8 cellular contexts compared by ENCODE assay signal in the genomic region with DNA sequence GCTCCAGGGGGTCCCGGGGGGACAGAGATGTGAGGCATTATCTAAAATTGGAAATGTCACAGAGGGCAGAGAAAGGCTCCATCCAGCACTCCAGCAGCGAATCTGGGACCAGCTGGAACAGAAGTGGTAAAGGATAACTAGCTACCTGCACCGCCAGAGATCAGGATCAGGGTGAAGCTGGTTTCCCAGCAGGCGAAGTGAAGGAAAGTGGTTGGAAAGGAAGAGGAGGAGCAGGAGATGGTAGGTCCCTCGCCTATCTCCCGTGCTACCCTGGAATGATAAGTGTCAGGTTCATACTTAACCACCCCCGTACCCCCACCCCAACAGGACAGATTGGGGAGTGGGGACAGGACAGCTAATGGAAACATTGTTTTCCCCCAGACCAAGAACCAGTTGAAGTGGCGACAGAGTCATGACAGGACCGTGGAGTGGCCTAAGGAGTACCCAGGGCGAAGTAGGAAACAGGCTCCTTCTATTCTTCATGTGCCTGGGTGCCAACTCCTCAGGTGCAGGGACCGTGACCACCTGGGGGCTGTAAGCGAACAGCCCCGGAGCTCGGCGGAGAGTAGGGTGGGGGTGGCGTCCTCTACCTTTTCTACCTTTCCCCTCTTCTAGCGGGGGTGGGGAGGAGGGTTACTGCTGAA. TPM values are rescaled to one million over a fixed set of nuclear protein-coding genes. Genes with fewer than 3 reads are reported as not detected.
DNase-seq lines count a peak whose midpoint lies in the region; ATAC-seq and TF ChIP-seq lines count a peak whose summit lies in the region.

No MANE protein-coding gene starts in this region.

- peak overlapping the region; percentile 86 to 89 for H3K27ac ChIP-seq in right atrium auricular region
- H3K27ac ChIP-seq in skin epidermis, result peak overlapping the region in 20 of 21 experiments; percentile 36 to 97 (median 92)

- no peak for DNase-seq in HFFc6
- DNase-seq in WTC11 (ENCODE audit: low spot score), result no peak
- DNase-seq in right atrium auricular region (ENCODE audit: low spot score), result no peak
- no peak for DNase-seq in GM03348 (ENCODE audit: low spot score)
- DNase-seq in dermis blood vessel endothelial cell, result no peak
- no peak for DNase-seq in epidermal melanocyte (ENCODE audit: insufficient read length, low spot score)

- H3K9me3 ChIP-seq in right atrium auricular region, result no peaks in the 10 kb centered on the region

- peak overlapping the region; percentile 77 to 93 for H3K4me3 ChIP-seq in right atrium auricular region
- H3K4me3 ChIP-seq in skin epidermis, result peak overlapping the region; percentile 43 to 93 (median 72)

- H3K27me3 Mint-ChIP-seq in HFFc6 (ENCODE audit: insufficient read depth) (peaks cover 3% of the 10 kb centered on the region), WTC11 (ENCODE audit: low read depth) (no peaks in the 10 kb centered on the region)

- CTCF ChIA-PET in WTC11 (lab: Charles Lee), result interaction anchor here (1.1 to 2.5 kb wide), 13 partner anchors 8 to 205 kb away, joined by 3 to 41 read pairs (median 6); a partner anchor contains a TSS

- peak overlapping the region; percentile 98 for H3K27ac Mint-ChIP-seq in HFFc6
- H3K27ac Mint-ChIP-seq in WTC11, result peak overlapping the region; percentile 100; the same call in 1 of the 2 replicates

- TF ChIP-seq CTCF in HFFc6 (IDR thresholded peaks at IDR 0.05) (no peak), WTC11 (IDR thresholded peaks at IDR 0.05) (no peak), right atrium auricular region (IDR thresholded peaks at IDR 0.05) (no peak)

- H3K36me3 Mint-ChIP-seq in HFFc6 (ENCODE audit: low read depth) (peaks cover 26% of the 10 kb centered on the region), WTC11 (peaks cover 34% of the 10 kb centered on the region)

- H3K36me3 ChIP-seq in right atrium auricular region, result peaks cover 43% of the 10 kb centered on the region

- peaks cover 3 to 32% of the 10 kb centered on the region in 2 donors for H3K4me1 ChIP-seq in right atrium auricular region

- POLR2A ChIA-PET in WTC11 (lab: Charles Lee), result interaction anchor here (0.9 to 1.7 kb wide), 7 partner anchors 10 to 137 kb away, joined by 3 to 9 read pairs (median 3); a partner anchor contains a TSS

- H3K4me3 Mint-ChIP-seq in HFFc6 (peak overlapping the region; percentile 99), WTC11 (peak overlapping the region; percentile 97)

- H3K4me1 Mint-ChIP-seq in HFFc6 (ENCODE audit: low read depth) (peaks cover 47% of the 10 kb centered on the region), WTC11 (peaks cover 20% of the 10 kb centered on the region)

- H3K9me3 Mint-ChIP-seq in HFFc6, result no peaks in the 10 kb centered on the region; the same call in 1 of the 2 replicates
- no peaks in the 10 kb centered on the region for H3K9me3 Mint-ChIP-seq in WTC11

- no peaks in the 10 kb centered on the region for H3K27me3 ChIP-seq in right atrium auricular region

- ATAC-seq in WTC11 (peak; percentile 4), HG03135 (IDR thresholded peaks at IDR 0.05; ENCODE audit: unreplicated experiment) (no peak)

TF ChIP-seq in WTC11, 78 proteins besides CTCF, POLR2A, EP300 and RAD21:
- TF ChIP-seq, protein P1, sequence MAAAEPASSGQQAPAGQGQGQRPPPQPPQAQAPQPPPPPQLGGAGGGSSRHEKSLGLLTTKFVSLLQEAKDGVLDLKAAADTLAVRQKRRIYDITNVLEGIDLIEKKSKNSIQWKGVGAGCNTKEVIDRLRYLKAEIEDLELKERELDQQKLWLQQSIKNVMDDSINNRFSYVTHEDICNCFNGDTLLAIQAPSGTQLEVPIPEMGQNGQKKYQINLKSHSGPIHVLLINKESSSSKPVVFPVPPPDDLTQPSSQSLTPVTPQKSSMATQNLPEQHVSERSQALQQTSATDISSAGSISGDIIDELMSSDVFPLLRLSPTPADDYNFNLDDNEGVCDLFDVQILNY (CRISPR knock-in tag; IDR thresholded peaks at IDR 0.05), result no peak
- TF ChIP-seq TP53 (CRISPR knock-in tag; IDR thresholded peaks at IDR 0.05), result 0 out of 2 replicates have a peak, but pooled peaks have one; percentile 1
- no peak for TF ChIP-seq MXD4 (CRISPR knock-in tag; IDR thresholded peaks at IDR 0.05; ENCODE audit: borderline replicate concordance)
- TF ChIP-seq, protein P2, sequence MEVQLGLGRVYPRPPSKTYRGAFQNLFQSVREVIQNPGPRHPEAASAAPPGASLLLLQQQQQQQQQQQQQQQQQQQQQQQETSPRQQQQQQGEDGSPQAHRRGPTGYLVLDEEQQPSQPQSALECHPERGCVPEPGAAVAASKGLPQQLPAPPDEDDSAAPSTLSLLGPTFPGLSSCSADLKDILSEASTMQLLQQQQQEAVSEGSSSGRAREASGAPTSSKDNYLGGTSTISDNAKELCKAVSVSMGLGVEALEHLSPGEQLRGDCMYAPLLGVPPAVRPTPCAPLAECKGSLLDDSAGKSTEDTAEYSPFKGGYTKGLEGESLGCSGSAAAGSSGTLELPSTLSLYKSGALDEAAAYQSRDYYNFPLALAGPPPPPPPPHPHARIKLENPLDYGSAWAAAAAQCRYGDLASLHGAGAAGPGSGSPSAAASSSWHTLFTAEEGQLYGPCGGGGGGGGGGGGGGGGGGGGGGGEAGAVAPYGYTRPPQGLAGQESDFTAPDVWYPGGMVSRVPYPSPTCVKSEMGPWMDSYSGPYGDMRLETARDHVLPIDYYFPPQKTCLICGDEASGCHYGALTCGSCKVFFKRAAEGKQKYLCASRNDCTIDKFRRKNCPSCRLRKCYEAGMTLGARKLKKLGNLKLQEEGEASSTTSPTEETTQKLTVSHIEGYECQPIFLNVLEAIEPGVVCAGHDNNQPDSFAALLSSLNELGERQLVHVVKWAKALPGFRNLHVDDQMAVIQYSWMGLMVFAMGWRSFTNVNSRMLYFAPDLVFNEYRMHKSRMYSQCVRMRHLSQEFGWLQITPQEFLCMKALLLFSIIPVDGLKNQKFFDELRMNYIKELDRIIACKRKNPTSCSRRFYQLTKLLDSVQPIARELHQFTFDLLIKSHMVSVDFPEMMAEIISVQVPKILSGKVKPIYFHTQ (CRISPR knock-in tag; IDR thresholded peaks at IDR 0.05), result no peak
- TF ChIP-seq KAT7 (CRISPR knock-in tag; IDR thresholded peaks at IDR 0.05; ENCODE audit: borderline replicate concordance), result no peak

RNA-seq across cellular contexts. Expression of a gene that starts 0.7 kb away (rescaled TPM):
- total RNA-seq in HFFc6 (2021; fragmentation: NEBNext Ultra II Directional; extraction: Animal tissue kit (Norgen Biotek cat#: 25700)), result 10 to 100 TPM; 31.0 to 38.2 (median 35.4) TPM
- total RNA-seq in WTC11 (2021), result 40.1 to 44.8 TPM (median 40.7 TPM) in 3 replicates
- 10 to 100 TPM; 24.3 to 32.7 TPM for total RNA-seq in right atrium auricular region
- total RNA-seq in dermis blood vessel endothelial cell, result 24.8 and 44.1 TPM in 2 replicates

RNA-seq across cellular contexts. Expression of a gene that starts 10.4 kb away (rescaled TPM):
- total RNA-seq in HFFc6 (2021; fragmentation: NEBNext Ultra II Directional; extraction: Animal tissue kit (Norgen Biotek cat#: 25700)), result 10 to 100 TPM; 11.8 to 15.2 (median 13.5) TPM
- total RNA-seq in WTC11 (2021) (39.8 to 44.8 TPM (median 43.4 TPM) in 3 replicates), right atrium auricular region (1 to 10 TPM; 8.3 to 9.6 TPM), dermis blood vessel endothelial cell (14.9 and 18.0 TPM in 2 replicates)

RNA-seq across cellular contexts. Expression of a gene that starts 17.3 kb away (rescaled TPM):
- 10 to 100 TPM; 16.6 to 18.9 (median 17.2) TPM for total RNA-seq in HFFc6 (2021; fragmentation: NEBNext Ultra II Directional; extraction: Animal tissue kit (Norgen Biotek cat#: 25700))
- total RNA-seq in WTC11 (2021) (30.7 to 31.1 TPM (median 30.8 TPM) in 3 replicates), right atrium auricular region (10 to 100 TPM; 13.5 to 14.4 TPM), dermis blood vessel endothelial cell (5.4 and 12.8 TPM in 2 replicates)

RNA-seq across cellular contexts. Expression of a gene that starts 22.3 kb away (rescaled TPM):
- total RNA-seq in HFFc6 (2021; fragmentation: NEBNext Ultra II Directional; extraction: Animal tissue kit (Norgen Biotek cat#: 25700)), result 1 to 10 TPM; 3.4 to 8.3 (median 6.5) TPM
- 9.1 to 11.2 TPM (median 10.0 TPM) in 3 replicates for total RNA-seq in WTC11 (2021)
- total RNA-seq in right atrium auricular region, result 10 to 100 TPM; 12.6 to 19.5 TPM
- 19.7 and 38.9 TPM in 2 replicates for total RNA-seq in dermis blood vessel endothelial cell

RNA-seq across cellular contexts. Expression of a gene that starts 22.8 kb away (rescaled TPM):
- 10 to 100 TPM; 83.8 to 92.6 (median 85.1) TPM for total RNA-seq in HFFc6 (2021; fragmentation: NEBNext Ultra II Directional; extraction: Animal tissue kit (Norgen Biotek cat#: 25700))
- 56.2 to 61.2 TPM (median 60.7 TPM) in 3 replicates for total RNA-seq in WTC11 (2021)
- total RNA-seq in right atrium auricular region, result 10 to 100 TPM; 53.0 to 77.4 TPM
- total RNA-seq in dermis blood vessel endothelial cell, result 119 and 134 TPM in 2 replicates
